Comparison of ENCODE assay signal across 25 cellular contexts in genomic region chr20:37504404-37505096, GRCh38. TPM values are rescaled to one million over a fixed set of nuclear protein-coding genes. Genes with fewer than 3 reads are reported as not detected.
DNase-seq lines count a peak whose midpoint lies in the region; FAIRE-seq and TF ChIP-seq lines count a peak whose summit lies in the region.
"Had no signal": no experiment of that assay in that cellular context is flagged by ENCODE, and none has a peak within 500 bp of the region (broad histone marks: within the 10 kb centered on the region; RNA-seq: fewer than 3 reads in every experiment).

No MANE protein-coding gene starts in this region.

- H3K4me1 ChIP-seq in astrocyte (ENCODE audit: insufficient read depth, low read length) (no peaks in the 10 kb centered on the region), mesendoderm (ENCODE audit: control insufficient read depth, low read depth, low read length) (peaks cover 5% of the 10 kb centered on the region), prostate gland (replicated peaks) (no peaks in the 10 kb centered on the region), smooth muscle cell (ENCODE audit: low read depth) (peaks cover 9% of the 10 kb centered on the region)
- H3K4me1 ChIP-seq: tibial artery had no signal

- no peak overlapping the region for H3K18ac ChIP-seq in mesendoderm (ENCODE audit: low read length)

- no peaks in the 10 kb centered on the region for H3K27me3 Mint-ChIP-seq in astrocyte (ENCODE audit: low read depth, unreplicated experiment)
- H3K27me3 Mint-ChIP-seq: stimulated activated memory B cell treated with anti-CD40 and anti-IgM and Interleukin-4, amounts not matched to agents 10 μg/mL and 1 μg/mL and 100 μg/mL, for 72 hours had no signal

- no peak overlapping the region for H2AK5ac ChIP-seq in mesendoderm (ENCODE audit: low read length)

- H3K23ac ChIP-seq in mesendoderm (ENCODE audit: low read length) = no peak overlapping the region

- peaks cover 1% of the 10 kb centered on the region for H3K4me1 Mint-ChIP-seq in astrocyte (ENCODE audit: low read depth, unreplicated experiment)
- H3K4me1 Mint-ChIP-seq: stimulated activated memory B cell treated with anti-CD40 and anti-IgM and Interleukin-4, amounts not matched to agents 10 μg/mL and 1 μg/mL and 100 μg/mL, for 72 hours had no signal

- H3K36me3 ChIP-seq in astrocyte (ENCODE audit: insufficient read depth, low read length) (no peaks in the 10 kb centered on the region), mesendoderm (ENCODE audit: control insufficient read depth, insufficient read depth, low read length) (no peaks in the 10 kb centered on the region), prostate gland (no peaks in the 10 kb centered on the region), smooth muscle cell (ENCODE audit: low read depth) (no peaks in the 10 kb centered on the region)

- no peak overlapping the region for H4K5ac ChIP-seq in mesendoderm (ENCODE audit: low read length)

- no peak overlapping the region for H3K56ac ChIP-seq in mesendoderm (ENCODE audit: low read length)

- H3K4me3 Mint-ChIP-seq in astrocyte (ENCODE audit: unreplicated experiment) = peak overlapping the region; percentile 28
- H3K4me3 Mint-ChIP-seq: stimulated activated memory B cell treated with anti-CD40 and anti-IgM and Interleukin-4, amounts not matched to agents 10 μg/mL and 1 μg/mL and 100 μg/mL, for 72 hours had no signal

- TF ChIP-seq CTCF in astrocyte (IDR thresholded peaks at IDR 0.05; ENCODE audit: insufficient read depth, low read depth, low read length) (no peak), prostate gland (IDR thresholded peaks at IDR 0.05) (no peak), smooth muscle cell (IDR thresholded peaks at IDR 0.05; ENCODE audit: borderline replicate concordance, insufficient read depth, poor library complexity, severe bottlenecking) (no peak)

- H2AFZ ChIP-seq in astrocyte (ENCODE audit: low read depth, low read length) (no peak overlapping the region), smooth muscle cell (ENCODE audit: low read depth) (no peak overlapping the region)

- no peaks in the 10 kb centered on the region for H3K9me3 Mint-ChIP-seq in astrocyte (ENCODE audit: unreplicated experiment)
- H3K9me3 Mint-ChIP-seq: stimulated activated memory B cell treated with anti-CD40 and anti-IgM and Interleukin-4, amounts not matched to agents 10 μg/mL and 1 μg/mL and 100 μg/mL, for 72 hours had no signal

- no peaks in the 10 kb centered on the region for H3K36me3 Mint-ChIP-seq in astrocyte (ENCODE audit: low read depth, unreplicated experiment)
- H3K36me3 Mint-ChIP-seq: stimulated activated memory B cell treated with anti-CD40 and anti-IgM and Interleukin-4, amounts not matched to agents 10 μg/mL and 1 μg/mL and 100 μg/mL, for 72 hours had no signal

- H3K27me3 ChIP-seq in astrocyte (ENCODE audit: insufficient read depth, low read length) (no peaks in the 10 kb centered on the region), mesendoderm (ENCODE audit: insufficient read depth, low read length, poor library complexity) (no peaks in the 10 kb centered on the region), prostate gland (replicated peaks; ENCODE audit: insufficient read depth) (no peaks in the 10 kb centered on the region), smooth muscle cell (ENCODE audit: low read depth) (no peaks in the 10 kb centered on the region)
- H3K27me3 ChIP-seq: tibial artery had no signal

- H3K4me3 ChIP-seq in astrocyte (ENCODE audit: insufficient read depth, low read depth, low read length) (no peak overlapping the region), mesendoderm (ENCODE audit: low read length) (no peak overlapping the region), prostate gland (no peak overlapping the region), smooth muscle cell (no peak overlapping the region)
- H3K4me3 ChIP-seq: tibial artery had no signal

- H3K79me2 ChIP-seq in astrocyte (ENCODE audit: insufficient read depth, low read length) (no peaks in the 10 kb centered on the region), mesendoderm (ENCODE audit: control insufficient read depth, insufficient read depth, low read length) (no peaks in the 10 kb centered on the region), smooth muscle cell (ENCODE audit: low read depth) (no peaks in the 10 kb centered on the region)

- H3F3A ChIP-seq in smooth muscle cell (ENCODE audit: low read depth) = peaks cover 4% of the 10 kb centered on the region

- peak; percentile 66 for FAIRE-seq in HTR-8/SVneo (lab: Jason Lieb, UNC)
- no peak for FAIRE-seq in astrocyte (lab: Jason Lieb, UNC)
- FAIRE-seq: D721Med, frontal cortex had no signal

- TF ChIP-seq POLR2A in prostate gland (IDR thresholded peaks at IDR 0.05) = no peak

- no CpG with 5 or more reads among the region's 3 CpGs for WGBS in mesendoderm (ENCODE audit: extremely low coverage, insufficient coverage, low lambda C conversion rate)
- 77% methylated on average over 3 of the region's 3 CpGs for WGBS in prostate gland
- 72% methylated on average over 3 of the region's 3 CpGs for WGBS in smooth muscle cell (ENCODE audit: low lambda C conversion rate)

- H3K4ac ChIP-seq in mesendoderm (ENCODE audit: low read depth, low read length) = no peak overlapping the region

- H2BK120ac ChIP-seq in mesendoderm (ENCODE audit: low read depth, low read length) = no peak overlapping the region

- H3K27ac ChIP-seq in astrocyte (ENCODE audit: low read depth, low read length) = no peak overlapping the region
- no peak overlapping the region for H3K27ac ChIP-seq in mesendoderm (ENCODE audit: low read depth, low read length)
- no peak overlapping the region for H3K27ac ChIP-seq in prostate gland
- H3K27ac ChIP-seq in smooth muscle cell (ENCODE audit: low read depth) = no peak overlapping the region
- H3K27ac ChIP-seq: tibial artery had no signal

- no peak overlapping the region for H2BK15ac ChIP-seq in mesendoderm (replicated peaks; ENCODE audit: low read depth)

- DNase-seq in NCI-H146 (lab: John Stamatoyannopoulos, UW) = peak; percentile 11
- DNase-seq in NCI-H146 treated with DMSO at 0.1 percent for 48 hours (lab: John Stamatoyannopoulos, UW; ENCODE audit: unreplicated experiment) = no peak
- DNase-seq in HTR-8/SVneo (ENCODE audit: insufficient read length, low spot score) = no peak
- no peak for DNase-seq in astrocyte (ENCODE audit: low read depth)
- DNase-seq in mesendoderm = peak; percentile 85
- DNase-seq in prostate gland (ENCODE audit: low spot score) = no peak
- DNase-seq in smooth muscle cell (lab: John Stamatoyannopoulos, UW; ENCODE audit: unreplicated experiment) = no peak
- no peak for DNase-seq in SW 1271 (lab: John Stamatoyannopoulos, UW)
- DNase-seq: 8988T; activated CD4-positive, alpha-beta T cell treated with anti-CD3 and anti-CD28 coated beads, Interleukin-2, amount 50 U/mL, for 48 hours; activated naive CD4-positive, alpha-beta T cell treated with Interleukin-2 at 50 U/mL for 16 hours; activated T-cell treated with anti-CD3 and anti-CD28 coated beads for 4 hours; dermis blood vessel endothelial cell; KG1; NCI-H1048; NCI-H2107; RPMI8226; stimulated activated CD4-positive, alpha-beta T cell treated with anti-CD3 and anti-CD28 coated beads, Interleukin-15, amount 100 ng/mL, for 24 hours; tibial artery had no signal

- H2BK5ac ChIP-seq in mesendoderm (ENCODE audit: low read length) = no peak overlapping the region

- peaks cover 45% of the 10 kb centered on the region for H4K20me1 ChIP-seq in astrocyte (ENCODE audit: insufficient read depth, low read length)
- peaks cover 75% of the 10 kb centered on the region for H4K20me1 ChIP-seq in smooth muscle cell (ENCODE audit: low read depth)

- no peak overlapping the region for H3K9ac ChIP-seq in astrocyte (ENCODE audit: low read length)
- no peak overlapping the region for H3K9ac ChIP-seq in mesendoderm (ENCODE audit: low read length)
- H3K9ac ChIP-seq in smooth muscle cell (ENCODE audit: low read depth) = no peak overlapping the region

- no peaks in the 10 kb centered on the region for H3K79me1 ChIP-seq in mesendoderm (ENCODE audit: low read length)

- no peak overlapping the region for H4K8ac ChIP-seq in mesendoderm (ENCODE audit: low read depth, low read length)

- no peak overlapping the region for H3K27ac Mint-ChIP-seq in astrocyte (ENCODE audit: unreplicated experiment)
- H3K27ac Mint-ChIP-seq: stimulated activated memory B cell treated with anti-CD40 and anti-IgM and Interleukin-4, amounts not matched to agents 10 μg/mL and 1 μg/mL and 100 μg/mL, for 72 hours had no signal

- H3K9me3 ChIP-seq in astrocyte (ENCODE audit: insufficient read depth, low read depth, low read length) (no peaks in the 10 kb centered on the region), prostate gland (no peaks in the 10 kb centered on the region), smooth muscle cell (replicated peaks; ENCODE audit: low read depth) (no peaks in the 10 kb centered on the region)
- H3K9me3 ChIP-seq: tibial artery had no signal

- intact Hi-C loops in prostate gland (cut with DNase I) = no loop called here

- H3K4me2 ChIP-seq in astrocyte (ENCODE audit: low read length) (no peak overlapping the region), mesendoderm (ENCODE audit: low read length) (no peak overlapping the region), smooth muscle cell (no peak overlapping the region)

RNA-seq across cellular contexts. Expression of gene NNAT, which starts 16.5 kb away (rescaled TPM):
- total RNA-seq in astrocyte (3.1 and 3.6 TPM in 2 replicates), prostate gland (1 to 10 TPM in 1 of 2 donors, under 1 TPM in 1; 0.41 to 4.3 TPM), smooth muscle cell (6.5 TPM in 1 of 2 replicates, not detected in the other)
- 32.8 TPM for polyA plus RNA-seq in mesendoderm (2013, experiment 1 of 2)
- 33.5 TPM for polyA plus RNA-seq in mesendoderm (2013, experiment 2 of 2)
- polyA plus RNA-seq in smooth muscle cell = 0.22 and 0.35 TPM in 2 replicates
- total RNA-seq: H4, mononuclear cell had no signal
- polyA plus RNA-seq: BJ had no signal

RNA-seq across cellular contexts. Expression of gene BLCAP, which starts 23.1 kb away (rescaled TPM):
- total RNA-seq in astrocyte (96.5 and 111 TPM in 2 replicates), prostate gland (100 to 1,000 TPM in 1 of 2 donors, 10 to 100 TPM in 1; 93.0 to 101 TPM), smooth muscle cell (45.9 and 50.7 TPM in 2 replicates)
- 40.6 TPM for polyA plus RNA-seq in mesendoderm (2013, experiment 1 of 2)
- 39.4 TPM for polyA plus RNA-seq in mesendoderm (2013, experiment 2 of 2)
- 34.2 and 49.2 TPM in 2 replicates for polyA plus RNA-seq in smooth muscle cell

Comparison
In these comparisons a context has a peak if more than half of its experiments do, and no peak if none do; other contexts are left out.
1. DNase-seq: peak in NCI-H146 (single experiment) and mesendoderm (single experiment); none in NCI-H146 treated with DMSO at 0.1 percent for 48 hours (single experiment), HTR-8/SVneo (single experiment), astrocyte (single experiment), prostate gland (single experiment), smooth muscle cell (single experiment) and SW 1271 (0 of 2).